ENCODE assay signal across 1 cellular context in the genomic region with DNA sequence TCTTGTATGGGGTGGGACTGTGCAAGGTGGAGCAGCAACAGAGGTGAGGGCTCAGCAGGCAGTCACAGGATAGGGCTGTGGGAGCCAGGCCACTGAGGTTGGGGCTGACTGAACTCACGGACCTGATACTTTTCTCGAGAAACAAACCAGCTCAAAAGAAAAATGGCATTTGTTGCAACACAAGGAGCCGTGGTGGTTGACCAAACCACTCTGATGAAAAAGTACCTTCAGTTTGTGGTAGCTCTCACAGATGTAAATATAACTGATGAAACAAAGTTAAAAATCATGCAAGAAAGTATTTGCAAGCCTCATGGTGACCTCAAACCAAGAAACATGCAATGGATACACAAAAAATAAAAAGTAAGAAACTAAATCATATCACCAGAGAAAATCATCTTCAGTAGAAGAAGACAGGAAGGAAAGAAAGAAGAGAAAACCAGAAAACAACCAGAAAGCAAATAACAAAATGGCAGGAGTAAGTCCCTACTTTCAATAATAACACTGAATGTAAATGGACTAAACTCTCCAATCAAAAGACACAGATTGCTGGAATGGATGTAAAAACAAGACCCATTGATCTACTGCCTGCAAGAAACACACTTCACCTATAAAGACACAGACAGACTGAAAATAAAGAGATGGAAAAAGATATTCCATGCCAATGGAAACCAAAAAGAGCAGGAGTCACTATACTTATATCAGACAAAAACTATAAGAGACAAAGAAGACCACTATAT.
TF ChIP-seq lines count a peak whose summit lies in the region.

No MANE protein-coding gene starts in this region.

TF ChIP-seq in GM12878, 131 proteins besides CTCF, POLR2A, EP300 and RAD21:
- TF ChIP-seq MLLT1 (IDR thresholded peaks at IDR 0.05) (0 out of 2 replicates have a peak, but pooled peaks have one; percentile 52), MTA2 (IDR thresholded peaks at IDR 0.05; ENCODE audit: low read depth) (0 out of 2 replicates have a peak, but pooled peaks have one; percentile 11), MYB (IDR thresholded peaks at IDR 0.05; ENCODE audit: borderline replicate concordance, low read depth, low read length) (no peak; the same call in 1 of the 2 replicates), ZNF687 (IDR thresholded peaks at IDR 0.05) (no peak), KDM1A (IDR thresholded peaks at IDR 0.05; ENCODE audit: borderline replicate concordance) (no peak), POLR2AphosphoS5 (IDR thresholded peaks at IDR 0.05; ENCODE audit: low read length) (no peak), MEF2B (IDR thresholded peaks at IDR 0.05; ENCODE audit: partially characterized antibody, poor library complexity, severe bottlenecking) (peak; percentile 19), ZNF274 (IDR thresholded peaks at IDR 0.05; ENCODE audit: insufficient read depth, insufficient read length) (no peak), IKZF1 (conservative IDR thresholded peaks at IDR 0.05) (no peak), SPI1 (IDR thresholded peaks at IDR 0.05; ENCODE audit: borderline replicate concordance, insufficient read depth, low read depth, low read length) (no peak), LARP7 (IDR thresholded peaks at IDR 0.05) (no peak), IKZF2 (IDR thresholded peaks at IDR 0.05) (peak in 1 of 2 experiments; percentile 31; a peak in 1 of 4 replicates), RELB (IDR thresholded peaks at IDR 0.05; ENCODE audit: low read depth) (0 out of 2 replicates have a peak, but pooled peaks have one; percentile 32), FOXK2 (IDR thresholded peaks at IDR 0.05) (no peak), E2F8 (IDR thresholded peaks at IDR 0.05; ENCODE audit: low read depth, partially characterized antibody) (no peak), ZBTB4 (CRISPR knock-in tag; IDR thresholded peaks at IDR 0.05) (no peak), ZNF384 (IDR thresholded peaks at IDR 0.05; ENCODE audit: borderline replicate concordance, low read depth, low read length) (0 out of 2 replicates have a peak, but pooled peaks have one; percentile 14), ATF7 (IDR thresholded peaks at IDR 0.05; ENCODE audit: low read depth) (0 out of 2 replicates have a peak, but pooled peaks have one; percentile 29), NFYA (IDR thresholded peaks at IDR 0.05; ENCODE audit: borderline replicate concordance, low read depth, low read length) (no peak), HDGF (IDR thresholded peaks at IDR 0.05) (no peak), RB1 (IDR thresholded peaks at IDR 0.05; ENCODE audit: borderline replicate concordance) (no peak), POU2F2 (IDR thresholded peaks at IDR 0.05; ENCODE audit: borderline replicate concordance, low read depth, low read length) (no peak), NBN (IDR thresholded peaks at IDR 0.05) (peak; percentile 43; the same call in 1 of the 2 replicates), CREB1 (IDR thresholded peaks at IDR 0.05; ENCODE audit: low read depth) (no peak), RUNX3 (IDR thresholded peaks at IDR 0.05; ENCODE audit: low read length) (peak; percentile 70), KAT2A (conservative IDR thresholded peaks at IDR 0.05; ENCODE audit: control insufficient read depth, low read depth, low read length) (no peak), NFIC (IDR thresholded peaks at IDR 0.05; ENCODE audit: low read depth, low read length) (0 out of 2 replicates have a peak, but pooled peaks have one; percentile 23), PML (IDR thresholded peaks at IDR 0.05; ENCODE audit: low read length) (no peak), JUNB (IDR thresholded peaks at IDR 0.05) (no peak)
- TF ChIP-seq, protein P1, sequence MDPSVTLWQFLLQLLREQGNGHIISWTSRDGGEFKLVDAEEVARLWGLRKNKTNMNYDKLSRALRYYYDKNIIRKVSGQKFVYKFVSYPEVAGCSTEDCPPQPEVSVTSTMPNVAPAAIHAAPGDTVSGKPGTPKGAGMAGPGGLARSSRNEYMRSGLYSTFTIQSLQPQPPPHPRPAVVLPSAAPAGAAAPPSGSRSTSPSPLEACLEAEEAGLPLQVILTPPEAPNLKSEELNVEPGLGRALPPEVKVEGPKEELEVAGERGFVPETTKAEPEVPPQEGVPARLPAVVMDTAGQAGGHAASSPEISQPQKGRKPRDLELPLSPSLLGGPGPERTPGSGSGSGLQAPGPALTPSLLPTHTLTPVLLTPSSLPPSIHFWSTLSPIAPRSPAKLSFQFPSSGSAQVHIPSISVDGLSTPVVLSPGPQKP (IDR thresholded peaks at IDR 0.05; ENCODE audit: low read depth, low read length) = no peak
- TF ChIP-seq, protein P2, sequence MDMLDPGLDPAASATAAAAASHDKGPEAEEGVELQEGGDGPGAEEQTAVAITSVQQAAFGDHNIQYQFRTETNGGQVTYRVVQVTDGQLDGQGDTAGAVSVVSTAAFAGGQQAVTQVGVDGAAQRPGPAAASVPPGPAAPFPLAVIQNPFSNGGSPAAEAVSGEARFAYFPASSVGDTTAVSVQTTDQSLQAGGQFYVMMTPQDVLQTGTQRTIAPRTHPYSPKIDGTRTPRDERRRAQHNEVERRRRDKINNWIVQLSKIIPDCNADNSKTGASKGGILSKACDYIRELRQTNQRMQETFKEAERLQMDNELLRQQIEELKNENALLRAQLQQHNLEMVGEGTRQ (IDR thresholded peaks at IDR 0.05; ENCODE audit: borderline replicate concordance, low read depth, low read length) = no peak
- TF ChIP-seq, protein P3, sequence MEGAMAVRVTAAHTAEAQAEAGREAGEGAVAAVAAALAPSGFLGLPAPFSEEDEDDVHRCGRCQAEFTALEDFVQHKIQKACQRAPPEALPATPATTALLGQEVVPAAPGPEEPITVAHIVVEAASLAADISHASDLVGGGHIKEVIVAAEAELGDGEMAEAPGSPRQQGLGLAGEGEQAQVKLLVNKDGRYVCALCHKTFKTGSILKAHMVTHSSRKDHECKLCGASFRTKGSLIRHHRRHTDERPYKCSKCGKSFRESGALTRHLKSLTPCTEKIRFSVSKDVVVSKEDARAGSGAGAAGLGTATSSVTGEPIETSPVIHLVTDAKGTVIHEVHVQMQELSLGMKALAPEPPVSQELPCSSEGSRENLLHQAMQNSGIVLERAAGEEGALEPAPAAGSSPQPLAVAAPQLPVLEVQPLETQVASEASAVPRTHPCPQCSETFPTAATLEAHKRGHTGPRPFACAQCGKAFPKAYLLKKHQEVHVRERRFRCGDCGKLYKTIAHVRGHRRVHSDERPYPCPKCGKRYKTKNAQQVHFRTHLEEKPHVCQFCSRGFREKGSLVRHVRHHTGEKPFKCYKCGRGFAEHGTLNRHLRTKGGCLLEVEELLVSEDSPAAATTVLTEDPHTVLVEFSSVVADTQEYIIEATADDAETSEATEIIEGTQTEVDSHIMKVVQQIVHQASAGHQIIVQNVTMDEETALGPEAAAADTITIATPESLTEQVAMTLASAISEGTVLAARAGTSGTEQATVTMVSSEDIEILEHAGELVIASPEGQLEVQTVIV (IDR thresholded peaks at IDR 0.05; ENCODE audit: borderline replicate concordance, partially characterized antibody) = no peak
